In genomic region chr1:232435746-232436145, GRCh38 we compare ENCODE assay signal across 18 cellular contexts.
DNase-seq lines count a peak whose midpoint lies in the region; ATAC-seq and TF ChIP-seq lines count a peak whose summit lies in the region.
"Had no signal": no experiment of that assay in that cellular context is flagged by ENCODE, and none has a peak within 500 bp of the region (broad histone marks: within the 10 kb centered on the region; RNA-seq: fewer than 3 reads in every experiment).

No MANE protein-coding gene starts in this region.

- H2AFZ ChIP-seq in IMR-90 (replicated peaks; ENCODE audit: low read length, poor library complexity) (no peak overlapping the region), osteoblast (ENCODE audit: low read length) (no peak overlapping the region), trophoblast cell (ENCODE audit: insufficient read depth, low read length, poor library complexity) (no peak overlapping the region)
- H2AFZ ChIP-seq: GM23338 had no signal

- no peak for TF ChIP-seq CTCF in IMR-90 (conservative IDR thresholded peaks at IDR 0.05; ENCODE audit: low read depth, low read length)
- no peak for TF ChIP-seq CTCF in sigmoid colon (IDR thresholded peaks at IDR 0.05)
- TF ChIP-seq CTCF in osteoblast (IDR thresholded peaks at IDR 0.05; ENCODE audit: extremely low read depth, low read depth, low read length): no peak

- H2AK5ac ChIP-seq in IMR-90 (ENCODE audit: low read depth, low read length) (no peak overlapping the region), trophoblast cell (ENCODE audit: low read length) (no peak overlapping the region)

- peaks cover 14% of the 10 kb centered on the region for H3K9me1 ChIP-seq in IMR-90 (ENCODE audit: insufficient read depth, low read length)

- CTCF ChIA-PET in IMR-90 (lab: Yijun Ruan, JAX): no interaction called here

- H4K20me1 ChIP-seq in IMR-90 (ENCODE audit: insufficient read depth, low read length) (no peaks in the 10 kb centered on the region), osteoblast (ENCODE audit: insufficient read depth, low read length) (no peaks in the 10 kb centered on the region)
- H4K20me1 ChIP-seq: BLaER1 had no signal

- TF ChIP-seq RAD21 in IMR-90 (IDR thresholded peaks at IDR 0.05; ENCODE audit: low read length): no peak

- H3K4me2 ChIP-seq in IMR-90 (ENCODE audit: low read depth, low read length) (peak overlapping the region; percentile 4; the same call in 1 of the 2 replicates), osteoblast (ENCODE audit: insufficient read depth, low read length) (no peak overlapping the region), trophoblast cell (ENCODE audit: low read length) (no peak overlapping the region)
- H3K4me2 ChIP-seq: BLaER1, GM23338 had no signal

- H2BK120ac ChIP-seq in IMR-90 (ENCODE audit: low read depth, low read length): no peak overlapping the region
- H2BK120ac ChIP-seq in trophoblast cell (ENCODE audit: insufficient read depth, low read length, poor library complexity): no peak overlapping the region

- dilution Hi-C loops in IMR-90 (cut with HindIII; ENCODE audit: low sequenced_read_pairs, unreplicated experiment): no loop called here

- no peak overlapping the region for H4K8ac ChIP-seq in IMR-90 (ENCODE audit: low read depth in 2 of 2, low read length in 2 of 2)
- H4K8ac ChIP-seq in trophoblast cell (ENCODE audit: low read depth, low read length): no peak overlapping the region

- in situ Hi-C loops in IMR-90 (cut with MboI; ENCODE audit: low sequenced_read_pairs): no loop called here

- H3K4me3 ChIP-seq in IMR-90 (ENCODE audit: insufficient read depth, low read depth, low read length) (no peak overlapping the region), sigmoid colon (no peak overlapping the region), osteoblast (ENCODE audit: insufficient read depth, low read length) (no peak overlapping the region), trophoblast cell (ENCODE audit: low read depth, low read length) (no peak overlapping the region)
- H3K4me3 ChIP-seq: BLaER1, breast epithelium, GM23338, vagina had no signal

- no peak overlapping the region for H4K5ac ChIP-seq in IMR-90 (ENCODE audit: low read depth, low read length)

- no peak overlapping the region for H2BK15ac ChIP-seq in IMR-90 (ENCODE audit: low read depth, low read length)

- POLR2A ChIA-PET in IMR-90 (lab: Charles Lee; ENCODE audit: unreplicated experiment): no interaction called here

- peak; percentile 70 for DNase-seq in IMR-90
- DNase-seq in dermis blood vessel endothelial cell: peak; percentile 7
- peak; percentile 50 for DNase-seq in left ventricle myocardium superior
- peak; percentile 76 for DNase-seq in sigmoid colon
- no peak for DNase-seq in osteoblast (ENCODE audit: insufficient read length, low spot score, missing footprints)
- no peak for DNase-seq in trophoblast cell
- DNase-seq: DMS153; endodermal cell; NCI-H774; stimulated activated naive CD4-positive, alpha-beta T cell treated with Interleukin-2 at 50 U/mL for 16 hours; WERI-Rb-1 had no signal

- H3K36me3 ChIP-seq in IMR-90 (ENCODE audit: control insufficient read depth, insufficient read depth, low read length): peaks cover 26% of the 10 kb centered on the region
- H3K36me3 ChIP-seq in sigmoid colon: peaks cover 0 to 51% (median 6%) of the 10 kb centered on the region in 4 donors
- no peaks in the 10 kb centered on the region for H3K36me3 ChIP-seq in osteoblast (ENCODE audit: insufficient read depth, low read length)
- peaks cover 30 to 46% of the 10 kb centered on the region in 2 experiments for H3K36me3 ChIP-seq in trophoblast cell (ENCODE audit: control insufficient read depth in 1 of 2, insufficient read depth in 2 of 2, low read length in 2 of 2)
- H3K36me3 ChIP-seq: BLaER1, breast epithelium, WERI-Rb-1 had no signal

- H2BK12ac ChIP-seq in trophoblast cell (ENCODE audit: low read length): no peak overlapping the region

- no peak overlapping the region for H4K12ac ChIP-seq in trophoblast cell (ENCODE audit: low read depth, low read length)

- H3K18ac ChIP-seq in IMR-90 (ENCODE audit: low read depth, low read length): no peak overlapping the region
- H3K18ac ChIP-seq in trophoblast cell (ENCODE audit: low read length): no peak overlapping the region

- H3K4me1 ChIP-seq in IMR-90 (ENCODE audit: control insufficient read depth, insufficient read depth, low read length): peaks cover 2% of the 10 kb centered on the region; the same call in 1 of the 2 replicates
- H3K4me1 ChIP-seq in sigmoid colon: peaks cover 0 to 31% (median 18%) of the 10 kb centered on the region in 4 donors
- H3K4me1 ChIP-seq in osteoblast (ENCODE audit: insufficient read depth, low read length): no peaks in the 10 kb centered on the region
- no peaks in the 10 kb centered on the region for H3K4me1 ChIP-seq in trophoblast cell (ENCODE audit: control insufficient read depth in 1 of 2, insufficient read depth in 2 of 2, low read length in 2 of 2)
- H3K4me1 ChIP-seq: BLaER1, breast epithelium had no signal

- no TSS peak for BruUV-seq in IMR-90 (replicated peaks; lab: Mats Ljungman, UMichigan)

- H3K9me3 ChIP-seq in IMR-90 (ENCODE audit: control insufficient read depth, insufficient read depth, low read length) (no peaks in the 10 kb centered on the region), sigmoid colon (no peaks in the 10 kb centered on the region), osteoblast (ENCODE audit: low read depth, low read length) (no peaks in the 10 kb centered on the region), trophoblast cell (ENCODE audit: insufficient read depth, low read depth, low read length) (no peaks in the 10 kb centered on the region)
- H3K9me3 ChIP-seq: BLaER1, breast epithelium, vagina had no signal

- H2BK20ac ChIP-seq in IMR-90 (ENCODE audit: low read depth, low read length): no peak overlapping the region

- no peaks in the 10 kb centered on the region for H3K27me3 ChIP-seq in IMR-90 (ENCODE audit: control insufficient read depth, insufficient read depth, low read length)
- no peaks in the 10 kb centered on the region for H3K27me3 ChIP-seq in sigmoid colon
- H3K27me3 ChIP-seq in osteoblast (ENCODE audit: insufficient read depth, low read length): no peaks in the 10 kb centered on the region
- H3K27me3 ChIP-seq in trophoblast cell (ENCODE audit: insufficient read depth, low read length): no peaks in the 10 kb centered on the region
- H3K27me3 ChIP-seq: BLaER1, breast epithelium, vagina had no signal

- TF ChIP-seq POLR2A in IMR-90 (IDR thresholded peaks at IDR 0.05; ENCODE audit: low read depth, low read length): no peak
- TF ChIP-seq POLR2A in sigmoid colon (IDR thresholded peaks at IDR 0.05): no peak

- TF ChIP-seq EP300 in sigmoid colon (IDR thresholded peaks at IDR 0.05): no peak

- H4K91ac ChIP-seq in IMR-90 (ENCODE audit: insufficient read depth, low read depth, low read length): no peak overlapping the region
- no peak overlapping the region for H4K91ac ChIP-seq in trophoblast cell (ENCODE audit: low read depth, low read length)

- WGBS in IMR-90 (ENCODE audit: extremely low coverage in 2 of 2, insufficient read length in 1 of 2), 2 experiments: no CpG with 5 or more reads among the region's 3 CpGs
- WGBS in sigmoid colon, 2 donors: 20 to 67% methylated on average over 3 of the region's 3 CpGs
- no CpG with 5 or more reads among the region's 3 CpGs for WGBS in trophoblast cell (ENCODE audit: extremely low coverage, insufficient coverage, insufficient read length)

- H3K9ac ChIP-seq in IMR-90 (ENCODE audit: low read depth, low read length) (no peak overlapping the region), trophoblast cell (ENCODE audit: low read length) (no peak overlapping the region)
- H3K9ac ChIP-seq: BLaER1 had no signal

- no peaks in the 10 kb centered on the region for H3K79me1 ChIP-seq in IMR-90 (ENCODE audit: low read depth in 1 of 2, low read length in 2 of 2)
- H3K79me1 ChIP-seq in trophoblast cell (ENCODE audit: low read length): no peaks in the 10 kb centered on the region

- H2AK9ac ChIP-seq in IMR-90 (replicated peaks; ENCODE audit: low read depth, low read length, poor library complexity): no peak overlapping the region

- H3K23ac ChIP-seq in IMR-90 (ENCODE audit: low read depth, low read length) (no peak overlapping the region), trophoblast cell (ENCODE audit: low read length) (no peak overlapping the region)

- no peak overlapping the region for H3K56ac ChIP-seq in IMR-90 (ENCODE audit: extremely low read depth, insufficient read depth, low read length)

- no peak overlapping the region for H3K27ac ChIP-seq in IMR-90 (ENCODE audit: insufficient read depth, low read length)
- peak overlapping the region in 3 of 4 donors; percentile 1 to 63 (median 61) for H3K27ac ChIP-seq in sigmoid colon
- H3K27ac ChIP-seq in osteoblast (ENCODE audit: low read depth, low read length): no peak overlapping the region
- H3K27ac ChIP-seq in trophoblast cell (ENCODE audit: low read depth, low read length): no peak overlapping the region
- H3K27ac ChIP-seq: BLaER1, breast epithelium, vagina, WERI-Rb-1 had no signal

- H2BK5ac ChIP-seq in IMR-90 (ENCODE audit: low read depth, low read length, poor library complexity, severe bottlenecking) (no peak overlapping the region), trophoblast cell (ENCODE audit: low read depth, low read length, poor library complexity) (no peak overlapping the region)

- H3K79me2 ChIP-seq in osteoblast (ENCODE audit: insufficient read depth, low read length): no peaks in the 10 kb centered on the region
- no peaks in the 10 kb centered on the region for H3K79me2 ChIP-seq in trophoblast cell (ENCODE audit: control insufficient read depth, insufficient read depth, low read length, poor library complexity)

- intact Hi-C loops in IMR-90 (cut with micrococcal nuclease) (no loop called here), left ventricle myocardium superior (cut with micrococcal nuclease) (loop anchor here (10.0 kb wide), 1 partner anchor 189 kb away; no protein-coding TSS in a partner anchor), sigmoid colon (cut with DNase I) (loop anchor here (5.0 kb wide), 2 partner anchors 37 to 192 kb away; no protein-coding TSS in a partner anchor)

- H3K4ac ChIP-seq in IMR-90 (ENCODE audit: low read depth, low read length): peak overlapping the region; percentile 18
- H3K4ac ChIP-seq in trophoblast cell (ENCODE audit: low read depth, low read length): no peak overlapping the region

- peak; percentile 86 for ATAC-seq in IMR-90 (ENCODE audit: low read depth)
- peak; percentile 41 for ATAC-seq in left ventricle myocardium superior
- no peak for ATAC-seq in HG02852 (IDR thresholded peaks at IDR 0.05; ENCODE audit: unreplicated experiment)
- ATAC-seq in GM21717 (IDR thresholded peaks at IDR 0.05; ENCODE audit: unreplicated experiment): no peak
- ATAC-seq: GM23338; natural killer cell treated with Interleukin-12 subunit alpha and Interleukin-12 subunit beta and Interleukin-15 and Interleukin-18, amount 100 ng/mL, for 72 hours had no signal

- H3K14ac ChIP-seq in IMR-90 (replicated peaks; ENCODE audit: low read depth, low read length) (0 out of 2 replicates have a peak overlapping the region, but pooled peaks have one; percentile 26), trophoblast cell (ENCODE audit: low read length) (no peak overlapping the region)

TF ChIP-seq in IMR-90, 13 proteins besides CTCF, POLR2A, EP300 and RAD21 (continues in another document):
- no peak for TF ChIP-seq MAZ (IDR thresholded peaks at IDR 0.05; ENCODE audit: borderline replicate concordance, low read depth, low read length)
- no peak for TF ChIP-seq BHLHE40 (IDR thresholded peaks at IDR 0.05; ENCODE audit: low read depth, low read length)
- TF ChIP-seq MXI1 (IDR thresholded peaks at IDR 0.05; ENCODE audit: borderline replicate concordance, low read depth, low read length): no peak

Comparison
In these comparisons a context has a peak if more than half of its experiments do, and no peak if none do; other contexts are left out.
1. ATAC-seq: peak in IMR-90 (single experiment) and left ventricle myocardium superior (single experiment); none in HG02852 (single experiment) and GM21717 (single experiment).
2. DNase-seq: peak in IMR-90 (single experiment), dermis blood vessel endothelial cell (single experiment), left ventricle myocardium superior (single experiment) and sigmoid colon (single experiment); none in osteoblast (single experiment) and trophoblast cell (0 of 2).
3. H3K27ac ChIP-seq: peak in sigmoid colon (3 of 4); none in IMR-90 (single experiment), osteoblast (single experiment) and trophoblast cell (single experiment).